Comparison of ENCODE assay signal across 8 cellular contexts in genomic region chr20:62624325-62624690, GRCh38. TPM values are rescaled to one million over a fixed set of nuclear protein-coding genes. Genes with fewer than 3 reads are reported as not detected.
DNase-seq lines count a peak whose midpoint lies in the region; ATAC-seq, FAIRE-seq and TF ChIP-seq lines count a peak whose summit lies in the region.

No MANE protein-coding gene starts in this region.

- intact Hi-C loops in kidney (cut with DNase I) (no loop called here), upper lobe of right lung (cut with DNase I) (no loop called here)

- peak; percentile 34 for TF ChIP-seq CTCF in SU-DHL-6 (IDR thresholded peaks at IDR 0.05; ENCODE audit: insufficient read depth, low read length, poor library complexity, severe bottlenecking)
- TF ChIP-seq CTCF in kidney (IDR thresholded peaks at IDR 0.05; ENCODE audit: borderline replicate concordance, extremely low read depth, insufficient read depth): no peak
- TF ChIP-seq CTCF in upper lobe of right lung (IDR thresholded peaks at IDR 0.05): no peak

- H3K4me2 ChIP-seq in SU-DHL-6 (ENCODE audit: low read depth, low read length, poor library complexity, severe bottlenecking): peak overlapping the region; percentile 40

- no peak overlapping the region for H3K4me3 ChIP-seq in SU-DHL-6 (ENCODE audit: insufficient read depth, low read length, poor library complexity, severe bottlenecking)
- peak overlapping the region in 1 of 2 donors; percentile 24 for H3K4me3 ChIP-seq in kidney (ENCODE audit: low read length in 2 of 2)
- H3K4me3 ChIP-seq in upper lobe of right lung: no peak overlapping the region

- no peaks in the 10 kb centered on the region for H4K20me1 ChIP-seq in SU-DHL-6 (ENCODE audit: low read depth, low read length)

- H3K9me3 ChIP-seq in SU-DHL-6 (ENCODE audit: insufficient read depth, low read length): no peaks in the 10 kb centered on the region
- H3K9me3 ChIP-seq in kidney (ENCODE audit: control insufficient read depth in 1 of 2, low read length in 2 of 2): no peaks in the 10 kb centered on the region
- H3K9me3 ChIP-seq in upper lobe of right lung: no peaks in the 10 kb centered on the region

- peak; percentile 25 for DNase-seq in activated CD4-positive, alpha-beta T cell treated with anti-CD3 and anti-CD28 coated beads for 48 hours
- no peak for DNase-seq in activated CD4-positive, alpha-beta T cell treated with anti-CD3 and anti-CD28 coated beads for 1 hour
- DNase-seq in kidney: peak; percentile 86
- DNase-seq in upper lobe of right lung: no peak
- DNase-seq in GF-D8 (lab: John Stamatoyannopoulos, UW): no peak
- no peak for DNase-seq in H4 (ENCODE audit: low spot score)

- H3K4me1 ChIP-seq in kidney (ENCODE audit: control insufficient read depth in 1 of 2, insufficient read depth in 1 of 2, low read depth in 1 of 2, low read length in 2 of 2) (peaks cover 33 to 38% of the 10 kb centered on the region in 2 donors), upper lobe of right lung (peaks cover 35% of the 10 kb centered on the region)

- no peaks in the 10 kb centered on the region for H3F3A ChIP-seq in SU-DHL-6 (ENCODE audit: insufficient read depth)

- H3K36me3 ChIP-seq in SU-DHL-6 (ENCODE audit: low read length) (no peaks in the 10 kb centered on the region), kidney (ENCODE audit: control insufficient read depth in 1 of 2, insufficient read depth in 2 of 2, low read length in 2 of 2) (no peaks in the 10 kb centered on the region), upper lobe of right lung (no peaks in the 10 kb centered on the region)

- H3K27me3 ChIP-seq in SU-DHL-6 (ENCODE audit: low read length) (no peaks in the 10 kb centered on the region), upper lobe of right lung (no peaks in the 10 kb centered on the region)

- H3K9me2 ChIP-seq in SU-DHL-6 (replicated peaks; ENCODE audit: insufficient read depth, low read length): no peaks in the 10 kb centered on the region

- peak; percentile 28 for ATAC-seq in HG02970 (IDR thresholded peaks at IDR 0.05; ENCODE audit: low FRiP score, unreplicated experiment)
- ATAC-seq in upper lobe of right lung: peak; percentile 1

- H3K79me2 ChIP-seq in SU-DHL-6 (ENCODE audit: insufficient read depth, low read length): no peaks in the 10 kb centered on the region

- no peak overlapping the region for H2AFZ ChIP-seq in SU-DHL-6 (ENCODE audit: low read depth, low read length, severe bottlenecking)

- H3K27ac ChIP-seq in SU-DHL-6 (ENCODE audit: low read depth, low read length) (no peak overlapping the region), kidney (ENCODE audit: low read depth in 2 of 2, low read length in 2 of 2) (peak overlapping the region; percentile 96 to 97), upper lobe of right lung (peak overlapping the region; percentile 89)

- no peak for FAIRE-seq in kidney (lab: Jason Lieb, UNC)

- no peak overlapping the region for H3K9ac ChIP-seq in SU-DHL-6 (ENCODE audit: low read length)
- peak overlapping the region; percentile 4 to 74 for H3K9ac ChIP-seq in kidney (ENCODE audit: low read length in 2 of 2)

RNA-seq across cellular contexts. Expression of gene SLCO4A1, which starts 18.0 kb away (rescaled TPM):
- total RNA-seq in kidney (80.3 TPM), upper lobe of right lung (63.3 TPM)
- polyA plus RNA-seq in kidney (ENCODE audit: insufficient read depth, low read depth, low replicate concordance): 12.4 TPM
- total RNA-seq in H4 (2014; rRNA removed; shearing (Covaris generic)): 4.7 and 4.9 TPM in 2 replicates

Comparison
In these comparisons a context has a peak if more than half of its experiments do, and no peak if none do; other contexts are left out.
1. DNase-seq: peak in activated CD4-positive, alpha-beta T cell treated with anti-CD3 and anti-CD28 coated beads for 48 hours (single experiment) and kidney (single experiment); none in activated CD4-positive, alpha-beta T cell treated with anti-CD3 and anti-CD28 coated beads for 1 hour (single experiment), upper lobe of right lung (single experiment), GF-D8 (single experiment) and H4 (single experiment).
2. RNA of gene SLCO4A1, which starts 18.0 kb away (total RNA-seq): 80.3 TPM in kidney (single experiment) and 63.3 TPM in upper lobe of right lung (single experiment); 4.7 to 4.9 TPM in H4; every median in the first group is over 10 times any median in the second.